ENCODE assay signal across 11 cellular contexts in genomic region chr5:126525630-126526245, GRCh38.
DNase-seq lines count a peak whose midpoint lies in the region; ATAC-seq, FAIRE-seq and TF ChIP-seq lines count a peak whose summit lies in the region.
"Had no signal": no experiment of that assay in that cellular context is flagged by ENCODE, and none has a peak within 500 bp of the region (broad histone marks: within the 10 kb centered on the region; RNA-seq: fewer than 3 reads in every experiment).

No MANE protein-coding gene starts in this region.

- peaks cover 9% of the 10 kb centered on the region for H3K4me1 Mint-ChIP-seq in dendritic cell treated with granulocyte-macrophage colony-stimulating factor and Interleukin-4, amounts not matched to agents 40 ng/mL and 50 ng/mL, for 4 days (ENCODE audit: low read depth)

- H3K4me3 ChIP-seq in suprapubic skin, result no peak overlapping the region

- H3K27me3 Mint-ChIP-seq in dendritic cell treated with granulocyte-macrophage colony-stimulating factor and Interleukin-4, amounts not matched to agents 40 ng/mL and 50 ng/mL, for 4 days, result no peaks in the 10 kb centered on the region

- DNase-seq in LHCN-M2 (ENCODE audit: low read depth) (peak; percentile 44), left colon (peak; percentile 76 to 88), suprapubic skin (ENCODE audit: low spot score in 2 of 2) (peak; percentile 84 to 86), occipital lobe (lab: John Stamatoyannopoulos, UW) (no peak), D721Med (ENCODE audit: insufficient read length, low spot score) (no peak), T1000 (lab: John Stamatoyannopoulos, UW) (no peak)
- no peak for DNase-seq in activated CD8-positive, alpha-beta memory T cell treated with anti-CD3 and anti-CD28 coated beads, Interleukin-2, amount 50 U/mL, for 48 hours
- DNase-seq: activated CD4-positive, alpha-beta T cell treated with anti-CD3 and anti-CD28 coated beads for 4 hours; stimulated activated CD4-positive, alpha-beta T cell treated with anti-CD3 and anti-CD28 coated beads, Interleukin-4, amount 100 ng/mL, for 24 hours had no signal

- TF ChIP-seq CTCF in suprapubic skin (IDR thresholded peaks at IDR 0.05), result no peak
- no peak for TF ChIP-seq CTCF in D721Med (IDR thresholded peaks at IDR 0.05; ENCODE audit: insufficient read depth, missing control alignments)

- H3K36me3 ChIP-seq in suprapubic skin, result no peaks in the 10 kb centered on the region

- TF ChIP-seq EP300 in suprapubic skin (IDR thresholded peaks at IDR 0.05), result no peak

- WGBS in suprapubic skin, result 40% methylated on average over 5 of the region's 5 CpGs

- peak overlapping the region; percentile 11 for H3K4me3 Mint-ChIP-seq in dendritic cell treated with granulocyte-macrophage colony-stimulating factor and Interleukin-4, amounts not matched to agents 40 ng/mL and 50 ng/mL, for 4 days

- no peaks in the 10 kb centered on the region for H3K9me3 ChIP-seq in suprapubic skin

- H3K27ac Mint-ChIP-seq in dendritic cell treated with granulocyte-macrophage colony-stimulating factor and Interleukin-4, amounts not matched to agents 40 ng/mL and 50 ng/mL, for 4 days, result peak overlapping the region; percentile 55

- intact Hi-C loops in dendritic cell treated with granulocyte-macrophage colony-stimulating factor and Interleukin-4, amounts not matched to agents 40 ng/mL and 50 ng/mL, for 4 days (cut with micrococcal nuclease), result no loop called here
- intact Hi-C loops in left colon (cut with DNase I, micrococcal nuclease), result no loop called here

- no peak for TF ChIP-seq POLR2A in suprapubic skin (IDR thresholded peaks at IDR 0.05)

- H3K4me1 ChIP-seq in suprapubic skin, result peaks cover 26% of the 10 kb centered on the region

- H3K27me3 ChIP-seq in suprapubic skin, result no peaks in the 10 kb centered on the region

- peak overlapping the region; percentile 63 for H3K27ac ChIP-seq in suprapubic skin

- FAIRE-seq in D721Med (lab: Jason Lieb, UNC), result no peak

- H3K9me3 Mint-ChIP-seq in dendritic cell treated with granulocyte-macrophage colony-stimulating factor and Interleukin-4, amounts not matched to agents 40 ng/mL and 50 ng/mL, for 4 days, result no peaks in the 10 kb centered on the region

- ATAC-seq in left colon, result peak; percentile 77
- ATAC-seq: Panc1 had no signal

- no peaks in the 10 kb centered on the region for H3K36me3 Mint-ChIP-seq in dendritic cell treated with granulocyte-macrophage colony-stimulating factor and Interleukin-4, amounts not matched to agents 40 ng/mL and 50 ng/mL, for 4 days (ENCODE audit: low read depth)

Comparison
In these comparisons a context has a peak if more than half of its experiments do, and no peak if none do; other contexts are left out.
1. DNase-seq: peak in LHCN-M2 (single experiment), left colon (2 of 2) and suprapubic skin (2 of 2); none in occipital lobe (single experiment), D721Med (single experiment), activated CD8-positive, alpha-beta memory T cell treated with anti-CD3 and anti-CD28 coated beads, Interleukin-2, amount 50 U/mL, for 48 hours (single experiment) and T1000 (single experiment).